Comparison of ENCODE assay signal across 8 cellular contexts in genomic region chr1:103461171-103462105, GRCh38.
DNase-seq lines count a peak whose midpoint lies in the region; ATAC-seq and TF ChIP-seq lines count a peak whose summit lies in the region.

No MANE protein-coding gene starts in this region.

- no peaks in the 10 kb centered on the region for H3K36me3 Mint-ChIP-seq in progenitor cell of endocrine pancreas (ENCODE audit: insufficient read depth)
- H3K36me3 Mint-ChIP-seq in activated CD4-positive, alpha-beta T cell treated with anti-CD3 and anti-CD28 coated beads, Interleukin-2, amount 10 ng/mL, durations not matched to agents 7 days and 5 days (ENCODE audit: low read depth), result no peaks in the 10 kb centered on the region

- H3K4me3 Mint-ChIP-seq in progenitor cell of endocrine pancreas (ENCODE audit: low read depth), result no peak overlapping the region
- no peak overlapping the region for H3K4me3 Mint-ChIP-seq in activated CD4-positive, alpha-beta T cell treated with anti-CD3 and anti-CD28 coated beads, Interleukin-2, amount 10 ng/mL, durations not matched to agents 7 days and 5 days

- H3K27me3 ChIP-seq in colonic mucosa, result no peaks in the 10 kb centered on the region

- no peaks in the 10 kb centered on the region for H3K9me3 ChIP-seq in colonic mucosa

- CTCF ChIA-PET in activated CD4-positive, alpha-beta T cell treated with anti-CD3 and anti-CD28 coated beads, Interleukin-2, amount 10 ng/mL, durations not matched to agents 7 days and 5 days (lab: Charles Lee), result interaction anchor here (0.6 kb wide), 1 partner anchor 89 kb away, joined by 3 read pairs; no protein-coding TSS in a partner anchor

- H3K9me3 Mint-ChIP-seq in progenitor cell of endocrine pancreas (ENCODE audit: low read depth), result no peaks in the 10 kb centered on the region
- no peaks in the 10 kb centered on the region for H3K9me3 Mint-ChIP-seq in activated CD4-positive, alpha-beta T cell treated with anti-CD3 and anti-CD28 coated beads, Interleukin-2, amount 10 ng/mL, durations not matched to agents 7 days and 5 days

- H3K4me1 Mint-ChIP-seq in progenitor cell of endocrine pancreas (ENCODE audit: low read depth), result peaks cover 14% of the 10 kb centered on the region
- H3K4me1 Mint-ChIP-seq in activated CD4-positive, alpha-beta T cell treated with anti-CD3 and anti-CD28 coated beads, Interleukin-2, amount 10 ng/mL, durations not matched to agents 7 days and 5 days, result no peaks in the 10 kb centered on the region

- TF ChIP-seq CTCF in colonic mucosa (IDR thresholded peaks at IDR 0.05), result peak; percentile 25
- TF ChIP-seq CTCF in progenitor cell of endocrine pancreas (IDR thresholded peaks at IDR 0.05; ENCODE audit: unreplicated experiment), result peak; percentile 79

- no peak overlapping the region for H3K27ac ChIP-seq in colonic mucosa

- no peak overlapping the region for H3K9ac ChIP-seq in colonic mucosa (ENCODE audit: low read depth in 2 of 2, low read length in 2 of 2)

- H3K4me1 ChIP-seq in colonic mucosa, result no peaks in the 10 kb centered on the region

- peak; percentile 32 for DNase-seq in DMS114 treated with DMSO at 0.1 percent for 48 hours (lab: John Stamatoyannopoulos, UW; ENCODE audit: unreplicated experiment)
- peak; percentile 8 for DNase-seq in NCI-H146 treated with DMSO at 0.1 percent for 48 hours (lab: John Stamatoyannopoulos, UW; ENCODE audit: unreplicated experiment)
- no peak for DNase-seq in colonic mucosa
- no peak for DNase-seq in progenitor cell of endocrine pancreas (ENCODE audit: low spot score, unreplicated experiment)
- DNase-seq in retina, result no peak
- no peak for DNase-seq in activated CD4-positive, alpha-beta T cell treated with anti-CD3 and anti-CD28 coated beads, Interleukin-2, amount 10 ng/mL, durations not matched to agents 7 days and 5 days

- no peaks in the 10 kb centered on the region for H3K36me3 ChIP-seq in colonic mucosa

- POLR2A ChIA-PET in activated CD4-positive, alpha-beta T cell treated with anti-CD3 and anti-CD28 coated beads, Interleukin-2, amount 10 ng/mL, durations not matched to agents 7 days and 5 days (lab: Charles Lee), result no interaction called here

- no peak overlapping the region for H3K4me3 ChIP-seq in colonic mucosa

- H3K27ac Mint-ChIP-seq in progenitor cell of endocrine pancreas, result no peak overlapping the region
- H3K27ac Mint-ChIP-seq in activated CD4-positive, alpha-beta T cell treated with anti-CD3 and anti-CD28 coated beads, Interleukin-2, amount 10 ng/mL, durations not matched to agents 7 days and 5 days, result no peak overlapping the region

- peaks cover 4% of the 10 kb centered on the region for H3K27me3 Mint-ChIP-seq in progenitor cell of endocrine pancreas
- no peaks in the 10 kb centered on the region for H3K27me3 Mint-ChIP-seq in activated CD4-positive, alpha-beta T cell treated with anti-CD3 and anti-CD28 coated beads, Interleukin-2, amount 10 ng/mL, durations not matched to agents 7 days and 5 days

- intact Hi-C loops in colonic mucosa (cut with DNase I), result no loop called here

- ATAC-seq in GM21515 (IDR thresholded peaks at IDR 0.05; ENCODE audit: unreplicated experiment), result peak; percentile 67
- ATAC-seq in GM21423 (IDR thresholded peaks at IDR 0.05; ENCODE audit: unreplicated experiment), result no peak

Comparison
In these comparisons a context has a peak if more than half of its experiments do, and no peak if none do; other contexts are left out.
1. DNase-seq: peak in DMS114 treated with DMSO at 0.1 percent for 48 hours (single experiment) and NCI-H146 treated with DMSO at 0.1 percent for 48 hours (single experiment); none in colonic mucosa (single experiment), progenitor cell of endocrine pancreas (single experiment), retina (single experiment) and activated CD4-positive, alpha-beta T cell treated with anti-CD3 and anti-CD28 coated beads, Interleukin-2, amount 10 ng/mL, durations not matched to agents 7 days and 5 days (single experiment).